ENCODE assay signal across 8 cellular contexts in the genomic region with DNA sequence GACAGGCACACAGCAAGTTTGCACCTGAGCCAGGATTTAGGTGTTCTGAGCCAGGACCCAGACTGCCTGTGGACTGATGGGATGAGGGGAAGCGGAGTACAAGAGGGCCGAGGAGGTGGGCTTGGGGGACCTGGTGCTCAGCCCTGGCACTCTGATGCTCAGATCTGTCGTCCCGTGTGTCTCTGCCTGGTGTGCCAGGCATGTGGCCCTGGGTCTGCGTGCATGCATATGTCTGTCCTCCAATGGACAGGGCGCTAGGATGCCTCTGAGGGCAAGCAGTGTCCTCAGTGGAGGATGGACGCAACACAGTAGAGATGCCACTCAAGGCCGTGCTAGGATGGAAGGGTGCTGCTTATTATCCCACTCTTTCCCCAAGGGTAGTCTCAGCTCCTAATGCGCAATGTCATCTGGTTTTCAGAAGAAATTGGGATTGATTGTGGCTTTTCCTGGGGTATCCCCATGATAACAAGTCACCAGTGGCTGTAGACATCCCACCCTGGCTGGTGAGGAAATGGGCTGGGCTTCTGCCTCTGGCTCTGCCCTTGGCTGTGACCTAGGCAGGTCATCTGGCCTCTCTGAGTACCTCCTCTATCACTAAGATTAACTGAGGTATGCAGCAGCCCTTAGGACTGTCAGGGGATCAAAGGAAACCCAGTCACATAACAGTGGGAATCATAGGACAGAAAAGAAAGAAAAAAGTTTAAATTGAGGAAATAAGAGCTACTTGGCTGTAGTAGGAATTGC. TPM values are rescaled to one million over a fixed set of nuclear protein-coding genes. Genes with fewer than 3 reads are reported as not detected.
DNase-seq lines count a peak whose midpoint lies in the region; ATAC-seq and TF ChIP-seq lines count a peak whose summit lies in the region.

No MANE protein-coding gene starts in this region.

- H3K27ac ChIP-seq in BLaER1 (peak overlapping the region; percentile 76), PC-9 (peak overlapping the region; percentile 91), endodermal cell (ENCODE audit: low read depth, low read length) (peak overlapping the region; percentile 3), neutrophil (peak overlapping the region; percentile 88)

- peaks cover 10% of the 10 kb centered on the region for H3K4me1 Mint-ChIP-seq in endodermal cell

- H3K27me3 ChIP-seq in BLaER1, result no peaks in the 10 kb centered on the region
- no peaks in the 10 kb centered on the region for H3K27me3 ChIP-seq in PC-9 (ENCODE audit: insufficient read depth, low read depth)
- H3K27me3 ChIP-seq in endodermal cell (ENCODE audit: control insufficient read depth, insufficient read depth, low read length, poor library complexity, severe bottlenecking), result no peaks in the 10 kb centered on the region
- no peaks in the 10 kb centered on the region for H3K27me3 ChIP-seq in neutrophil

- H3K9me3 Mint-ChIP-seq in endodermal cell, result no peaks in the 10 kb centered on the region

- H3K36me3 ChIP-seq in BLaER1 (peaks cover 59% of the 10 kb centered on the region), PC-9 (ENCODE audit: low read depth) (no peaks in the 10 kb centered on the region), endodermal cell (ENCODE audit: control insufficient read depth, insufficient read depth, low read length) (peaks cover 7% of the 10 kb centered on the region), neutrophil (no peaks in the 10 kb centered on the region)

- H3K4me2 ChIP-seq in BLaER1 (peak overlapping the region; percentile 90), PC-9 (peak overlapping the region; percentile 59)

- DNase-seq in PC-9, result no peak
- DNase-seq in endodermal cell, result peak; percentile 62
- no peak for DNase-seq in HCEC 1CT
- DNase-seq in SKM-1 (lab: John Stamatoyannopoulos, UW; ENCODE audit: unreplicated experiment), result no peak

- no peaks in the 10 kb centered on the region for H3K36me3 Mint-ChIP-seq in endodermal cell (ENCODE audit: low read depth)

- no peaks in the 10 kb centered on the region for H3K27me3 Mint-ChIP-seq in endodermal cell (ENCODE audit: insufficient read depth)

- H3K4me1 ChIP-seq in BLaER1, result peaks cover 67% of the 10 kb centered on the region
- peaks cover 52% of the 10 kb centered on the region for H3K4me1 ChIP-seq in PC-9 (replicated peaks; ENCODE audit: insufficient read depth)
- H3K4me1 ChIP-seq in endodermal cell (ENCODE audit: control insufficient read depth, insufficient read depth, low read length), result peaks cover 16% of the 10 kb centered on the region
- H3K4me1 ChIP-seq in neutrophil (ENCODE audit: control insufficient read depth in 1 of 2, insufficient read depth in 1 of 2, low read depth in 1 of 2, low read length in 1 of 2), result peaks cover 68 to 80% of the 10 kb centered on the region in 2 experiments

- H3K9me3 ChIP-seq in BLaER1, result no peaks in the 10 kb centered on the region
- H3K9me3 ChIP-seq in PC-9 (ENCODE audit: insufficient read depth, low read depth), result no peaks in the 10 kb centered on the region
- no peaks in the 10 kb centered on the region for H3K9me3 ChIP-seq in endodermal cell (ENCODE audit: control insufficient read depth, low read length)
- no peaks in the 10 kb centered on the region for H3K9me3 ChIP-seq in neutrophil

- intact Hi-C loops in PC-9 (cut with micrococcal nuclease; ENCODE audit: unreplicated experiment), result no loop called here

- H3K9me2 ChIP-seq in PC-9 (ENCODE audit: insufficient read depth), result no peaks in the 10 kb centered on the region

- H3K4me3 ChIP-seq in BLaER1 (peak overlapping the region; percentile 15), PC-9 (peak overlapping the region; percentile 1; the same call in 1 of the 2 replicates), endodermal cell (ENCODE audit: low read length) (peak overlapping the region; percentile 32), neutrophil (ENCODE audit: low read depth in 1 of 2, low read length in 1 of 2) (peak overlapping the region; percentile 39 to 42)

- no TSS peak for BruUV-seq in PC-9 (replicated peaks; lab: Mats Ljungman, UMichigan)

- H3K27ac Mint-ChIP-seq in endodermal cell, result peak overlapping the region; percentile 80

- POLR2A ChIA-PET in PC-9 (lab: Charles Lee; ENCODE audit: unreplicated experiment), result interaction anchor here (0.6 to 0.8 kb wide), 3 partner anchors 15 to 1008 kb away, joined by 4 to 6 read pairs (median 5); a partner anchor contains a TSS

- WGBS in endodermal cell (ENCODE audit: insufficient coverage in 1 of 2, insufficient read length in 1 of 2), 2 experiments, result 92 to 95% methylated on average over 6 to 9 of the region's 9 CpGs

- TF ChIP-seq CTCF in PC-9 (conservative IDR thresholded peaks at IDR 0.05) (no peak), endodermal cell (conservative IDR thresholded peaks at IDR 0.05) (no peak), neutrophil (IDR thresholded peaks at IDR 0.05) (no peak)

- H2AFZ ChIP-seq in PC-9, result no peak overlapping the region

- ATAC-seq in HG03460 (IDR thresholded peaks at IDR 0.05; ENCODE audit: unreplicated experiment), result no peak
- ATAC-seq in HG03469 (IDR thresholded peaks at IDR 0.05; ENCODE audit: unreplicated experiment), result no peak

- CTCF ChIA-PET in PC-9 (lab: Charles Lee), result interaction anchor here (1.3 kb wide), 1 partner anchor 12 kb away, joined by 4 read pairs; no protein-coding TSS in a partner anchor

- no peaks in the 10 kb centered on the region for H3K79me2 ChIP-seq in PC-9 (ENCODE audit: low read depth)

- H3F3A ChIP-seq in PC-9 (ENCODE audit: insufficient read depth, low read depth), result peaks cover 29% of the 10 kb centered on the region

- H3K4me3 Mint-ChIP-seq in endodermal cell, result no peak overlapping the region

- H4K20me1 ChIP-seq in BLaER1 (0 out of 2 replicates have a peak, but pooled peaks cover 5% of the 10 kb centered on the region), PC-9 (ENCODE audit: insufficient read depth) (no peaks in the 10 kb centered on the region)

- H3K9ac ChIP-seq in BLaER1 (peak overlapping the region; percentile 65), endodermal cell (ENCODE audit: extremely low read depth, low read length, poor library complexity, severe bottlenecking) (peak overlapping the region; percentile 3)

RNA-seq across cellular contexts. Expression of a gene that starts 35.7 kb away (rescaled TPM):
- 5.5 and 5.7 TPM in 2 replicates for total RNA-seq in PC-9 (2021)
- total RNA-seq in endodermal cell, result 1 to 10 TPM in 1 of 2 donors, under 1 TPM in 1; 0.40 to 1.6 TPM
- 2.9 TPM for polyA plus RNA-seq in endodermal cell (2013, experiment 1 of 2)
- 2.2 TPM for polyA plus RNA-seq in endodermal cell (2013, experiment 2 of 2)

Comparison
In these comparisons a context has a peak if more than half of its experiments do, and no peak if none do; other contexts are left out.
1. H3K27ac ChIP-seq: peak in every context shown above with its lines; median percentile 91 in PC-9; 88 in neutrophil; 76 in BLaER1; 3 in endodermal cell.